8 cellular contexts compared by ENCODE assay signal in the genomic region with DNA sequence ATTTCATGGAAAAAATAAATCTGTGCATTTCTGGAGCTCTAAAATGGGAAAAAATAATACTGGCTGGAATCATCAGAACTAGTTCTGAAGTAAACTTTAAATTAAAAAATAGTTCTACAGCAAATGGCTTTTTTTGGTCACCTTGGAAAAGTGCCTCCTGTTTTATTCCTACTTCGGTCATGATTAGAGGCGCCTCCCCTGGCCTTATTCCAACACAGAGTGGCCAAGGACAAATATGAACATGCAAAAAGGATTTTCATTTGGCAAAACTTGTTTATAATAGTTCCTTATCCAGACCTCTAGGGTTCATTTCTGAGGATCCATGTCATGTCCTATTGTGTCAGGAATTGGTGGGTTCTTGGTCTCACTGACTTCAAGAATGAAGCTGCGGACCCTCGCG. TPM values are rescaled to one million over a fixed set of nuclear protein-coding genes. Genes with fewer than 3 reads are reported as not detected.
"Had no signal": no experiment of that assay in that cellular context is flagged by ENCODE, and none has a peak within 500 bp of the region (broad histone marks: within the 10 kb centered on the region; RNA-seq: fewer than 3 reads in every experiment).

No MANE protein-coding gene starts in this region.

- DNase-seq: IMR-90, KBM-7, KG1 had no signal

- H3K4me3 Mint-ChIP-seq: IgD-negative memory B cell had no signal

- H3K27me3 Mint-ChIP-seq: IgD-negative memory B cell had no signal

- H3K4me3 ChIP-seq: K562 had no signal

- H3K9me3 Mint-ChIP-seq: IgD-negative memory B cell had no signal

- H3K27ac Mint-ChIP-seq: IgD-negative memory B cell had no signal

- H3K27ac ChIP-seq: HL-60 had no signal

RNA-seq across cellular contexts. Expression of gene KLF8, which starts 11.1 kb away (rescaled TPM):
- total RNA-seq: HepG2, HT1080, IMR-90 had no signal
